In genomic region chr16:8178271-8178670, GRCh38 we compare ENCODE assay signal across 15 cellular contexts.
DNase-seq lines count a peak whose midpoint lies in the region; ATAC-seq and TF ChIP-seq lines count a peak whose summit lies in the region.
"Had no signal": no experiment of that assay in that cellular context is flagged by ENCODE, and none has a peak within 500 bp of the region (broad histone marks: within the 10 kb centered on the region; RNA-seq: fewer than 3 reads in every experiment).

No MANE protein-coding gene starts in this region.

- H3K36me3 Mint-ChIP-seq in GM23338 (ENCODE audit: low read depth) = no peaks in the 10 kb centered on the region

- H3K27ac Mint-ChIP-seq in GM23338 = no peak overlapping the region
- H3K27ac Mint-ChIP-seq: CD4-positive, alpha-beta T cell; HFFc6 had no signal

- no peaks in the 10 kb centered on the region for H3K9me3 ChIP-seq in NT2/D1 (ENCODE audit: insufficient read depth, low read length)
- H3K9me3 ChIP-seq: A549, Caco-2 had no signal

- no peaks in the 10 kb centered on the region for H3F3A ChIP-seq in GM23338 (replicated peaks; ENCODE audit: low read depth)

- H3K27me3 ChIP-seq in GM23338 (ENCODE audit: insufficient read depth) (no peaks in the 10 kb centered on the region), NT2/D1 (ENCODE audit: insufficient read depth, insufficient read length) (no peaks in the 10 kb centered on the region)

- H3K9ac ChIP-seq in NT2/D1 (ENCODE audit: insufficient read length, low read depth) = peak overlapping the region; percentile 61

- H3K4me1 ChIP-seq in GM23338 (ENCODE audit: insufficient read depth) (peaks cover 16% of the 10 kb centered on the region), NT2/D1 (ENCODE audit: insufficient read depth, insufficient read length) (peaks cover 6% of the 10 kb centered on the region)
- H3K4me1 ChIP-seq: A549 had no signal

- no peak overlapping the region for H3K4me3 Mint-ChIP-seq in GM23338
- H3K4me3 Mint-ChIP-seq: CD4-positive, alpha-beta T cell; HFFc6 had no signal

- no peak for DNase-seq in GM23338 (ENCODE audit: low spot score)
- no peak for DNase-seq in NT2/D1 (ENCODE audit: low read depth, low spot score)
- peak; percentile 19 for DNase-seq in cerebellum (ENCODE audit: low spot score)
- no peak for DNase-seq in left ventricle myocardium superior
- DNase-seq in DMS153 (lab: John Stamatoyannopoulos, UW) = no peak
- DNase-seq in head of caudate nucleus = no peak
- DNase-seq in 8988T = no peak
- DNase-seq: AML-193; Caco-2; CD4-positive, alpha-beta T cell; DMS79; HFFc6 had no signal

- H3K4me1 Mint-ChIP-seq in GM23338 = peaks cover 13% of the 10 kb centered on the region

- intact Hi-C loops in left ventricle myocardium superior (cut with micrococcal nuclease) (loop anchor here (10.0 kb wide), 1 partner anchor 913 kb away; no protein-coding TSS in a partner anchor), head of caudate nucleus (cut with DNase I) (loop anchor here (10.0 kb wide), 1 partner anchor 1493 kb away; no protein-coding TSS in a partner anchor)

- 0 out of 2 replicates have a peak, but pooled peaks cover 3% of the 10 kb centered on the region for H3K9me2 ChIP-seq in GM23338 (ENCODE audit: insufficient read depth)

- H2AFZ ChIP-seq in GM23338 = peak overlapping the region; percentile 81; the same call in 1 of the 2 replicates

- no peak for TF ChIP-seq CTCF in GM23338 (conservative IDR thresholded peaks at IDR 0.05; ENCODE audit: low read depth in 2 of 2)

- no peak for ATAC-seq in GM23338
- ATAC-seq in left ventricle myocardium superior = no peak
- ATAC-seq: A549, HCT116 had no signal

- no peaks in the 10 kb centered on the region for H3K9me3 Mint-ChIP-seq in GM23338

- H3K36me3 ChIP-seq in GM23338 (ENCODE audit: insufficient read depth) (no peaks in the 10 kb centered on the region; the same call in 1 of the 2 replicates), NT2/D1 (ENCODE audit: insufficient read depth, insufficient read length, low read length) (no peaks in the 10 kb centered on the region)

- no peaks in the 10 kb centered on the region for H3K79me2 ChIP-seq in GM23338 (replicated peaks; ENCODE audit: insufficient read depth)

- peak overlapping the region; percentile 87; the same call in 1 of the 2 replicates for H3K27ac ChIP-seq in GM23338 (ENCODE audit: low read depth)
- H3K27ac ChIP-seq: A549, C4-2B had no signal

- H4K20me1 ChIP-seq in GM23338 (replicated peaks; ENCODE audit: insufficient read depth) = no peaks in the 10 kb centered on the region

- peak overlapping the region; percentile 41; the same call in 1 of the 2 replicates for H3K4me2 ChIP-seq in GM23338
- H3K4me2 ChIP-seq: A549 had no signal

- H3K27me3 Mint-ChIP-seq in GM23338 (ENCODE audit: insufficient read depth, low read depth, poor library complexity) = peaks cover 3% of the 10 kb centered on the region

- H3K4me3 ChIP-seq in GM23338 = no peak overlapping the region
- H3K4me3 ChIP-seq in NT2/D1 (ENCODE audit: insufficient read length, low read depth) = no peak overlapping the region
- H3K4me3 ChIP-seq: A549 had no signal

TF ChIP-seq in GM23338, 12 proteins besides CTCF, POLR2A, EP300 and RAD21 (continues in another document):
- TF ChIP-seq ETS1 (IDR thresholded peaks at IDR 0.05) = no peak
- TF ChIP-seq EZH2phosphoT487 (IDR thresholded peaks at IDR 0.05; ENCODE audit: unreplicated experiment) = no peak
- TF ChIP-seq JUNB (IDR thresholded peaks at IDR 0.05; ENCODE audit: unreplicated experiment) = no peak
- no peak for TF ChIP-seq REST (IDR thresholded peaks at IDR 0.05; ENCODE audit: unreplicated experiment)
- TF ChIP-seq POLR2AphosphoS5 (IDR thresholded peaks at IDR 0.05; ENCODE audit: low read depth) = no peak
- no peak for TF ChIP-seq EZH2 (IDR thresholded peaks at IDR 0.05; ENCODE audit: low read depth, unreplicated experiment)
- no peak for TF ChIP-seq STAT1 (IDR thresholded peaks at IDR 0.05; ENCODE audit: unreplicated experiment)
- TF ChIP-seq NANOG (IDR thresholded peaks at IDR 0.05; ENCODE audit: borderline replicate concordance) = no peak
- TF ChIP-seq CREB1 (CRISPR knock-in tag; IDR thresholded peaks at IDR 0.05; ENCODE audit: low read depth) = no peak
- TF ChIP-seq ZNF114 (CRISPR knock-in tag; IDR thresholded peaks at IDR 0.05) = no peak
